Comparison of ENCODE assay signal across 25 cellular contexts in the genomic region with DNA sequence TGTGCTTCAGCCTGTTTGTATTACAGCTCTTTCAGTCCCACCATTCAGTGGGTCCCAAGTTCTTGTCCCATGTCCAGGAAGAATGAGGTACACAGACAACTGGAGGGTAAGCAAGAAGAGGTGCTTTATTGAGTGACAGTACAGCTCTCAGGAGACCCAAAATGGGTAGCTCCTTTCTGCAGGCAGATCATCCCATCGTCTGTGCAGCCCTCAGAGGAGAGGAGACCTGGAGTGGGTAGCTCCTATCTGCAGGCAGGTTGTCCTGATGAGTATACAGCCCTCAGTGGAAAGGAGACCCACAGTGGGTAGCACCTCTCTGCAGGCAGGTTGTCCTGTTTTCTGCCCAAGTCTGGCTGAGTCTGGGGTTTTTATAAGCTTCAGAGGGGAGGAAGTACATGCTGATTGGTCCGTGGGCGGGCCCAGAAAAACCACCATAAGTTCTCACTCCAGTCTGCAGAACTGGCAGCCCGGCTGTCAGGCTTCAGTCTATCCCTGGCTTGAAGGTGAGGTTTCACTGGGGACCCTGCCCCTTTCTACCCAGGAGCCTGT. TPM values are rescaled to one million over a fixed set of nuclear protein-coding genes. Genes with fewer than 3 reads are reported as not detected.
DNase-seq lines count a peak whose midpoint lies in the region; ATAC-seq, FAIRE-seq and TF ChIP-seq lines count a peak whose summit lies in the region.
"Had no signal": no experiment of that assay in that cellular context is flagged by ENCODE, and none has a peak within 500 bp of the region (broad histone marks: within the 10 kb centered on the region; RNA-seq: fewer than 3 reads in every experiment).

No MANE protein-coding gene starts in this region.

- H3K4me1 ChIP-seq in foreskin keratinocyte, result no peaks in the 10 kb centered on the region

- peak; percentile 33 for DNase-seq in CD1c-positive myeloid dendritic cell (ENCODE audit: extremely low spot score)
- peak; percentile 24 for DNase-seq in GM12865 (ENCODE audit: low read depth)
- peak; percentile 42 for DNase-seq in NB4 (ENCODE audit: low read depth)
- DNase-seq in bronchial epithelial cell (ENCODE audit: low read depth), result no peak
- no peak for DNase-seq in foreskin keratinocyte
- no peak for DNase-seq in stimulated activated CD4-positive, alpha-beta T cell treated with anti-CD3 and anti-CD28 coated beads, Interleukin-15, amount 100 ng/mL, for 24 hours
- no peak for DNase-seq in AG08395 (ENCODE audit: low spot score)
- DNase-seq: C1 segment of cervical spinal cord; Caco-2; CD8-positive, alpha-beta T cell; IMR-90; NCI-H1105; NCI-H1436 treated with DMSO at 0.1 percent for 48 hours; NCI-H187 treated with DMSO at 0.1 percent for 48 hours; NCI-H446; NCI-H524 treated with DMSO at 0.1 percent for 48 hours; NCI-H82; SHP77; T-cell had no signal

- no peak overlapping the region for H3K27ac ChIP-seq in foreskin keratinocyte
- H3K27ac ChIP-seq: A549, RWPE1 had no signal

- peaks cover 2% of the 10 kb centered on the region for H3K27me3 ChIP-seq in bronchial epithelial cell (ENCODE audit: control insufficient read depth, insufficient read depth, low read length)
- H3K27me3 ChIP-seq in foreskin keratinocyte, result peaks cover 16% of the 10 kb centered on the region

- FAIRE-seq in bronchial epithelial cell (lab: Jason Lieb, UNC), result peak; percentile 40
- FAIRE-seq: A549, GM12891, GM19239 had no signal

- ATAC-seq in foreskin keratinocyte (no peak), HG02610 (IDR thresholded peaks at IDR 0.05; ENCODE audit: unreplicated experiment) (no peak)
- ATAC-seq: A549; CD8-positive, alpha-beta T cell; Panc1; T-cell had no signal

- TF ChIP-seq POLR2A in NB4 (IDR thresholded peaks at IDR 0.05; ENCODE audit: extremely low read depth, insufficient read length), result no peak

- no peaks in the 10 kb centered on the region for H3K36me3 ChIP-seq in bronchial epithelial cell (ENCODE audit: control insufficient read depth, insufficient read depth, low read length)

- H3K4me3 ChIP-seq in GM12865 (ENCODE audit: low read depth, low read length) (no peak overlapping the region), NB4 (ENCODE audit: low read depth, low read length) (no peak overlapping the region), bronchial epithelial cell (ENCODE audit: low read depth, low read length) (no peak overlapping the region)
- H3K4me3 ChIP-seq: A549 had no signal

- TF ChIP-seq CTCF in GM12865 (IDR thresholded peaks at IDR 0.05; ENCODE audit: insufficient read depth, low read depth, low read length, missing control alignments) (no peak), NB4 (IDR thresholded peaks at IDR 0.05; ENCODE audit: low read depth, low read length) (no peak), bronchial epithelial cell (IDR thresholded peaks at IDR 0.05; ENCODE audit: insufficient read depth, low read length, severe bottlenecking) (no peak), foreskin keratinocyte (conservative IDR thresholded peaks at IDR 0.05) (no peak)

RNA-seq across cellular contexts. Expression of a gene that starts 18.0 kb away (rescaled TPM):
- total RNA-seq in bronchial epithelial cell, result 1.4 and 3.7 TPM in 2 replicates
- 2.7 and 2.8 TPM in 2 replicates for total RNA-seq in foreskin keratinocyte
- 1.8 and 2.0 TPM in 2 replicates for polyA plus RNA-seq in foreskin keratinocyte

RNA-seq across cellular contexts. Expression of a gene that starts 18.1 kb away (rescaled TPM):
- total RNA-seq in bronchial epithelial cell, result 20.9 and 31.1 TPM in 2 replicates
- 42.2 and 52.5 TPM in 2 replicates for total RNA-seq in foreskin keratinocyte
- polyA plus RNA-seq in foreskin keratinocyte, result 27.3 and 34.3 TPM in 2 replicates

Comparison
In these comparisons a context has a peak if more than half of its experiments do, and no peak if none do; other contexts are left out.
1. DNase-seq: peak in CD1c-positive myeloid dendritic cell (single experiment), GM12865 (single experiment) and NB4 (single experiment); none in bronchial epithelial cell (single experiment), foreskin keratinocyte (0 of 2), stimulated activated CD4-positive, alpha-beta T cell treated with anti-CD3 and anti-CD28 coated beads, Interleukin-15, amount 100 ng/mL, for 24 hours (single experiment) and AG08395 (single experiment).